ENCODE assay signal across 14 cellular contexts in genomic region chr7:106260136-106260561, GRCh38. TPM values are rescaled to one million over a fixed set of nuclear protein-coding genes. Genes with fewer than 3 reads are reported as not detected.
DNase-seq lines count a peak whose midpoint lies in the region; ATAC-seq and TF ChIP-seq lines count a peak whose summit lies in the region.
"Had no signal": no experiment of that assay in that cellular context is flagged by ENCODE, and none has a peak within 500 bp of the region (broad histone marks: within the 10 kb centered on the region; RNA-seq: fewer than 3 reads in every experiment).

No MANE protein-coding gene starts in this region.

- no peak overlapping the region for H3K4me3 Mint-ChIP-seq in progenitor cell of endocrine pancreas (ENCODE audit: low read depth)
- H3K4me3 Mint-ChIP-seq: neural progenitor cell had no signal

- peaks cover 20% of the 10 kb centered on the region for H3K36me3 Mint-ChIP-seq in progenitor cell of endocrine pancreas (ENCODE audit: insufficient read depth)

- peak; percentile 10 for DNase-seq in GM03348 (ENCODE audit: low spot score)
- peak; percentile 11 for DNase-seq in HT1080 (ENCODE audit: low read depth)
- peak; percentile 50 for DNase-seq in fibroblast of peridontal ligament (ENCODE audit: extremely low read depth)
- no peak for DNase-seq in progenitor cell of endocrine pancreas (ENCODE audit: low spot score, unreplicated experiment)
- DNase-seq in NCI-H2029 (lab: John Stamatoyannopoulos, UW) = no peak
- DNase-seq in nucleus accumbens (lab: John Stamatoyannopoulos, UW) = no peak
- no peak for DNase-seq in DMS79 treated with DMSO at 0.1 percent for 48 hours (lab: John Stamatoyannopoulos, UW)
- DNase-seq: effector memory CD4-positive, alpha-beta T cell; NCI-H2171; stimulated activated CD4-positive, alpha-beta T cell treated with anti-CD3 and anti-CD28 coated beads, Interleukin-1b, Interleukin-23, amount 100 ng/mL, for 48 hours; SW 1271; transverse colon had no signal

- H3K27me3 Mint-ChIP-seq in progenitor cell of endocrine pancreas = no peaks in the 10 kb centered on the region

- no peak for TF ChIP-seq CTCF in progenitor cell of endocrine pancreas (IDR thresholded peaks at IDR 0.05; ENCODE audit: unreplicated experiment)

- peak; percentile 52 for ATAC-seq in GM21360 (IDR thresholded peaks at IDR 0.05; ENCODE audit: unreplicated experiment)

- H3K27ac Mint-ChIP-seq in progenitor cell of endocrine pancreas = no peak overlapping the region
- H3K27ac Mint-ChIP-seq: neural progenitor cell had no signal

- no peaks in the 10 kb centered on the region for H3K9me3 Mint-ChIP-seq in progenitor cell of endocrine pancreas (ENCODE audit: low read depth)
- H3K9me3 Mint-ChIP-seq: neural progenitor cell had no signal

- no peaks in the 10 kb centered on the region for H3K4me1 Mint-ChIP-seq in progenitor cell of endocrine pancreas (ENCODE audit: low read depth)
- H3K4me1 Mint-ChIP-seq: neural progenitor cell had no signal

RNA-seq across cellular contexts. Expression of gene NAMPT, which starts 24.6 kb away (rescaled TPM):
- total RNA-seq in HT1080 (2014; rRNA removed; shearing (Covaris generic)) = 54.9 and 67.0 TPM in 2 replicates
- polyA plus RNA-seq in HT1080 (2015; cell fraction: cytosol; rRNA removed) = 92.9 and 97.0 TPM in 2 replicates
- 79.8 and 94.3 TPM in 2 replicates for polyA plus RNA-seq in HT1080 (2015; cell fraction: nucleus; rRNA removed)
- total RNA-seq in progenitor cell of endocrine pancreas = 35.2 and 44.6 TPM in 2 replicates

Comparison
In these comparisons a context has a peak if more than half of its experiments do, and no peak if none do; other contexts are left out.
1. DNase-seq: peak in GM03348 (single experiment), HT1080 (single experiment) and fibroblast of peridontal ligament (single experiment); none in progenitor cell of endocrine pancreas (single experiment), NCI-H2029 (single experiment), nucleus accumbens (0 of 56) and DMS79 treated with DMSO at 0.1 percent for 48 hours (single experiment).